ENCODE assay signal across 8 cellular contexts in the genomic region with DNA sequence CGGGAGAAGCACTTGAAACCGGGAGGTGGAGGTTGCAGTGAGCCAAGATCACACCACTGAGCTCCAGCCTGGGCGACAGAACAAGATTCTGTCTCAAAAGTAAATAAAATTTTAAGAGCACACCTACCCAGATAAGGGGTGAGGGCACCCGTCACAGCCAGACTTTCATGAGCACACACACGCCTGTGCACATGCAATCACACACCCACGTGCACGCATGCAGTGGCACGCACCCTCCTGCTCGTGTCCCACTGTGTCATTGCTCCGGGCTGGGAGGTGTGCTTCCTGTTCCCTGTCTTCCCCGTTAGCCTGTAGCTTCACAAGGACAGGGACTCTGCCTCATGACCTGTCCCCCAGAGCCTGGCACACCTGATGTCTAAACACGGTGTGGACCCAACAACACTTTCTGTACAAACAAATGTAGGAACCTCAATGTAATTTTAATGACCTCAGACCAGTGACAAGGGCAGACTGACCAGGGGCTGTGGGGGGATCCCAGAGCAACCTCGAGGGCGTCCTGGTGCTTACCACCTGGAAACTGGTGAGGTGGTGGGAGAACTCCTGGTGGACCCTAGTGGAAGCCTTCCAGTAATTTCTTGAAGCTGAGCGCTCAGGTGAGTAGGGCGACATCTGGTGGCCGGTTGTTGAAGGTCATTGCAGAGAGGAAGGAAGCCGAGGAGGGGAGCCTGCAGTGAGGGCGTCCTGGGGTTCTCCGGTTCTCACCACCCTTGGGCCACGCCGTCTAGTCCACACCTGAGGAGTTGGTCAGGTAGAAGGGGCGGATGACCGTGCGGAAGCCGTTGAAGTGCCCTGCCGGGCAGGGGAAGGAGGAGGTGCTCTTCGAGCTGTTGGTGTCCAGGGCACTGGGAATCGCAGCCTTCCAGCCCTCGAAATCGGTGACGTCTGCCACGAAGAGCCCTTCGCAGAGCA. TPM values are rescaled to one million over a fixed set of nuclear protein-coding genes. Genes with fewer than 3 reads are reported as not detected.
DNase-seq lines count a peak whose midpoint lies in the region; ATAC-seq and TF ChIP-seq lines count a peak whose summit lies in the region.

No MANE protein-coding gene starts in this region.

- no peaks in the 10 kb centered on the region for H3K27me3 Mint-ChIP-seq in CD8-positive, alpha-beta T cell (ENCODE audit: low read depth)

- H2BK15ac ChIP-seq in IMR-90 (ENCODE audit: low read depth, low read length) = peak overlapping the region; percentile 51; the same call in 1 of the 3 replicates

- H3K27ac ChIP-seq in CD8-positive, alpha-beta T cell (ENCODE audit: low read depth, low read length) = no peak overlapping the region
- no peak overlapping the region; the same call in 1 of the 2 replicates for H3K27ac ChIP-seq in IMR-90 (ENCODE audit: insufficient read depth, low read length)
- H3K27ac ChIP-seq in PC-3 (ENCODE audit: low read length) = no peak overlapping the region

- H3K23ac ChIP-seq in IMR-90 (ENCODE audit: low read depth, low read length) = peak overlapping the region; percentile 66; the same call in 1 of the 2 replicates

- peaks cover 17% of the 10 kb centered on the region for H3K36me3 Mint-ChIP-seq in CD8-positive, alpha-beta T cell

- dilution Hi-C loops in IMR-90 (cut with HindIII; ENCODE audit: low sequenced_read_pairs, unreplicated experiment) = no loop called here

- 68% methylated on average over 16 of the region's 34 CpGs; no CpG with 5 or more reads in 1 of the 2 experiments for WGBS in IMR-90 (ENCODE audit: extremely low coverage in 2 of 2, insufficient read length in 1 of 2), 2 experiments

- no peaks in the 10 kb centered on the region for H3K79me2 ChIP-seq in PC-3 (ENCODE audit: low read length)

- CTCF ChIA-PET in CD8-positive, alpha-beta T cell (lab: Charles Lee) = interaction anchor here (0.5 to 13.3 kb wide), 32 partner anchors 8 to 944 kb away, joined by 3 to 149 read pairs (median 4); partner anchors contain the start of gene LGALS3BP
- CTCF ChIA-PET in IMR-90 (lab: Yijun Ruan, JAX) = interaction anchor here (0.6 to 1.5 kb wide), 12 partner anchors 11 to 263 kb away, joined by 3 to 12 read pairs (median 3); no protein-coding TSS in a partner anchor
- CTCF ChIA-PET in PC-3 (lab: Charles Lee) = interaction anchor here (0.6 to 2.0 kb wide), 7 partner anchors 77 to 118 kb away, joined by 3 to 23 read pairs (median 4); no protein-coding TSS in a partner anchor

- H3K4ac ChIP-seq in IMR-90 (ENCODE audit: low read depth, low read length) = peak overlapping the region; percentile 87

- H3K14ac ChIP-seq in IMR-90 (replicated peaks; ENCODE audit: low read depth, low read length) = peak overlapping the region; percentile 65; the same call in 1 of the 2 replicates

- peak overlapping the region; percentile 5; the same call in 1 of the 2 replicates for H4K5ac ChIP-seq in IMR-90 (ENCODE audit: low read depth, low read length)

- no peaks in the 10 kb centered on the region for H3K9me3 ChIP-seq in CD8-positive, alpha-beta T cell (ENCODE audit: low read length)
- H3K9me3 ChIP-seq in IMR-90 (ENCODE audit: control insufficient read depth, insufficient read depth, low read length) (no peaks in the 10 kb centered on the region), PC-3 (ENCODE audit: low read length) (no peaks in the 10 kb centered on the region)

- H3K27me3 ChIP-seq in CD8-positive, alpha-beta T cell (ENCODE audit: insufficient read depth, low read length) = no peaks in the 10 kb centered on the region
- no peaks in the 10 kb centered on the region for H3K27me3 ChIP-seq in IMR-90 (ENCODE audit: control insufficient read depth, insufficient read depth, low read length)
- no peaks in the 10 kb centered on the region for H3K27me3 ChIP-seq in PC-3 (ENCODE audit: low read length)

- H2BK120ac ChIP-seq in IMR-90 (ENCODE audit: low read depth, low read length) = peak overlapping the region; percentile 85

- H2BK5ac ChIP-seq in IMR-90 (ENCODE audit: low read depth, low read length, poor library complexity, severe bottlenecking) = no peak overlapping the region

- POLR2A ChIA-PET in CD8-positive, alpha-beta T cell (lab: Charles Lee) = interaction anchor here (0.6 to 1.7 kb wide), 2 partner anchors 105 to 1388 kb away, joined by 3 to 4 read pairs; no protein-coding TSS in a partner anchor
- POLR2A ChIA-PET in IMR-90 (lab: Charles Lee; ENCODE audit: unreplicated experiment) (no interaction called here), PC-3 (lab: Charles Lee; ENCODE audit: unreplicated experiment) (interaction anchor here (0.5 kb wide), 1 partner anchor 133 kb away, joined by 4 read pairs; no protein-coding TSS in a partner anchor)

- H3K4me2 ChIP-seq in IMR-90 (ENCODE audit: low read depth, low read length) = no peak overlapping the region; the same call in 1 of the 2 replicates
- H3K4me2 ChIP-seq in PC-3 (ENCODE audit: low read length) = peak overlapping the region; percentile 20

- in situ Hi-C loops in IMR-90 (cut with MboI; ENCODE audit: low sequenced_read_pairs) = loop anchor here (25.0 kb wide), 1 partner anchor 484 kb away; no protein-coding TSS in a partner anchor

- peak overlapping the region; percentile 78 for H4K91ac ChIP-seq in IMR-90 (ENCODE audit: insufficient read depth, low read depth, low read length)

- peak overlapping the region in 1 of 2 experiments; percentile 81; a peak in 2 of 4 replicates for H4K8ac ChIP-seq in IMR-90 (ENCODE audit: low read depth in 2 of 2, low read length in 2 of 2)

- H3K4me1 ChIP-seq in CD8-positive, alpha-beta T cell (ENCODE audit: insufficient read depth, low read length) = peaks cover 4% of the 10 kb centered on the region
- H3K4me1 ChIP-seq in IMR-90 (ENCODE audit: control insufficient read depth, insufficient read depth, low read length) = peaks cover 19% of the 10 kb centered on the region
- H3K4me1 ChIP-seq in PC-3 (ENCODE audit: insufficient read depth, low read length) = peaks cover 8% of the 10 kb centered on the region

- ATAC-seq in CD8-positive, alpha-beta T cell = peak; percentile 83
- peak; percentile 37 for ATAC-seq in IMR-90 (ENCODE audit: low read depth)
- peak; percentile 61 for ATAC-seq in PC-3
- ATAC-seq in GM19395 (IDR thresholded peaks at IDR 0.05; ENCODE audit: unreplicated experiment) = no peak

- H3K18ac ChIP-seq in IMR-90 (ENCODE audit: low read depth, low read length) = peak overlapping the region; percentile 20; the same call in 1 of the 2 replicates

- no peak overlapping the region for H3K4me3 ChIP-seq in CD8-positive, alpha-beta T cell (ENCODE audit: low read depth, low read length)
- H3K4me3 ChIP-seq in IMR-90 (ENCODE audit: insufficient read depth, low read depth, low read length) (no peak overlapping the region), PC-3 (ENCODE audit: low read length) (no peak overlapping the region), epithelial cell of esophagus (ENCODE audit: low read length) (no peak overlapping the region)

- H3K9me2 ChIP-seq in PC-3 (replicated peaks; ENCODE audit: low read length) = no peaks in the 10 kb centered on the region

- H3K4me3 Mint-ChIP-seq in CD8-positive, alpha-beta T cell = no peak overlapping the region

- no peak for TF ChIP-seq POLR2A in IMR-90 (IDR thresholded peaks at IDR 0.05; ENCODE audit: low read depth, low read length)

- peak overlapping the region; percentile 92 for H2AK5ac ChIP-seq in IMR-90 (ENCODE audit: low read depth, low read length)

- no peak overlapping the region for H3K27ac Mint-ChIP-seq in CD8-positive, alpha-beta T cell

- no peaks in the 10 kb centered on the region for H3F3A ChIP-seq in PC-3 (ENCODE audit: low read length, unreplicated experiment)

- H4K20me1 ChIP-seq in IMR-90 (ENCODE audit: insufficient read depth, low read length) (peaks cover 5% of the 10 kb centered on the region; the same call in 1 of the 2 replicates), PC-3 (ENCODE audit: low read length) (no peaks in the 10 kb centered on the region)

- H3K56ac ChIP-seq in IMR-90 (ENCODE audit: extremely low read depth, insufficient read depth, low read length) = no peak overlapping the region

- no peak overlapping the region for H3K9ac ChIP-seq in IMR-90 (ENCODE audit: low read depth, low read length)
- no peak overlapping the region for H3K9ac ChIP-seq in PC-3 (ENCODE audit: low read length)

- peaks cover 6% of the 10 kb centered on the region for H3K4me1 Mint-ChIP-seq in CD8-positive, alpha-beta T cell (ENCODE audit: low read depth)

- H3K9me3 Mint-ChIP-seq in CD8-positive, alpha-beta T cell = no peaks in the 10 kb centered on the region

- peak overlapping the region; percentile 76 for H2AK9ac ChIP-seq in IMR-90 (replicated peaks; ENCODE audit: low read depth, low read length, poor library complexity)

- intact Hi-C loops in CD8-positive, alpha-beta T cell (cut with DNase I, micrococcal nuclease) = loop anchor here (1.0 to 2.0 kb wide), 4 partner anchors 46 to 526 kb away; partner anchors contain the start of gene TIMP2 (in 1 of the 2)
- intact Hi-C loops in IMR-90 (cut with micrococcal nuclease) = loop anchor here (1.0 to 2.0 kb wide), 3 partner anchors 36 to 106 kb away; partner anchors contain the start of gene TIMP2
- intact Hi-C loops in PC-3 (cut with micrococcal nuclease) = loop anchor here (1.0 to 5.0 kb wide), 2 partner anchors 39 to 106 kb away; no protein-coding TSS in a partner anchor

- peaks cover 3 to 32% of the 10 kb centered on the region in 2 experiments; a peak in 3 of 4 replicates for H3K79me1 ChIP-seq in IMR-90 (ENCODE audit: low read depth in 1 of 2, low read length in 2 of 2)

- TF ChIP-seq CTCF in CD8-positive, alpha-beta T cell (IDR thresholded peaks at IDR 0.05) = peak; percentile 91
- TF ChIP-seq CTCF in IMR-90 (conservative IDR thresholded peaks at IDR 0.05; ENCODE audit: low read depth, low read length) (peak; percentile 90), PC-3 (conservative IDR thresholded peaks at IDR 0.05; ENCODE audit: low read depth, low read length) (peak; percentile 97), epithelial cell of esophagus (IDR thresholded peaks at IDR 0.05; ENCODE audit: insufficient read depth, low read depth, low read length, missing control alignments) (peak; percentile 90)

- peak overlapping the region; percentile 78 for H2BK20ac ChIP-seq in IMR-90 (ENCODE audit: low read depth, low read length)

- peak; percentile 94 for TF ChIP-seq RAD21 in IMR-90 (IDR thresholded peaks at IDR 0.05; ENCODE audit: low read length)

- DNase-seq in CD8-positive, alpha-beta T cell = peak; percentile 61 to 87 (median 76)
- DNase-seq in IMR-90 (peak; percentile 72), PC-3 (peak; percentile 91), activated T-cell treated with anti-CD3 and anti-CD28 coated beads for 24 hours (ENCODE audit: low read depth) (peak; percentile 66), epithelial cell of esophagus (ENCODE audit: low read depth) (peak; percentile 71), myocyte (ENCODE audit: low read depth) (peak; percentile 79)
- DNase-seq in stimulated activated CD8-positive, alpha-beta memory T cell treated with anti-CD3 and anti-CD28 coated beads, Interleukin-7, amount 100 ng/mL, for 4 hours (ENCODE audit: low read depth in 2 of 2) = peak; percentile 56 to 60

- H2AFZ ChIP-seq in IMR-90 (replicated peaks; ENCODE audit: low read length, poor library complexity) = peak overlapping the region; percentile 79
- peak overlapping the region; percentile 62 for H2AFZ ChIP-seq in PC-3 (ENCODE audit: low read length)

- no peaks in the 10 kb centered on the region for H3K36me3 ChIP-seq in CD8-positive, alpha-beta T cell (ENCODE audit: insufficient read depth, low read length)
- H3K36me3 ChIP-seq in IMR-90 (ENCODE audit: control insufficient read depth, insufficient read depth, low read length) = peaks cover 22% of the 10 kb centered on the region; the same call in 1 of the 2 replicates
- no peaks in the 10 kb centered on the region for H3K36me3 ChIP-seq in PC-3 (ENCODE audit: low read depth, low read length)

- BruUV-seq in IMR-90 (replicated peaks; lab: Mats Ljungman, UMichigan) (TSS peak; percentile 93), PC-3 (replicated peaks; lab: Mats Ljungman, UMichigan) (TSS peak; percentile 44)

- H3K9me1 ChIP-seq in IMR-90 (ENCODE audit: insufficient read depth, low read length) = peaks cover 4% of the 10 kb centered on the region; the same call in 1 of the 2 replicates

RNA-seq across cellular contexts. Expression of gene LGALS3BP, which starts 8.6 kb away (rescaled TPM):
- total RNA-seq in CD8-positive, alpha-beta T cell = 10 to 100 TPM; 30.9 to 32.0 TPM
- total RNA-seq in IMR-90 (2012; rRNA removed) = 33.7 and 34.7 TPM in 2 replicates
- 249 and 273 TPM in 2 replicates for polyA plus RNA-seq in IMR-90 (2012; rRNA removed)
- 146 and 259 TPM in 2 replicates for polyA plus RNA-seq in IMR-90 (2012; cell fraction: cytosol; rRNA removed)
- 165 and 308 TPM in 2 replicates for polyA plus RNA-seq in IMR-90 (2012; cell fraction: nucleus; rRNA removed; ENCODE audit: low replicate concordance)
- 72.4 and 121 TPM in 2 replicates for total RNA-seq in PC-3 (2014; rRNA removed)
- 437 and 456 TPM in 2 replicates for total RNA-seq in myocyte
- 442 TPM for polyA plus RNA-seq in myocyte (2012)

RNA-seq across cellular contexts. Expression of gene CANT1, which starts 38.5 kb away (rescaled TPM):
- 10 to 100 TPM; 41.6 to 48.9 TPM for total RNA-seq in CD8-positive, alpha-beta T cell
- total RNA-seq in IMR-90 (2012; rRNA removed) (50.0 and 51.8 TPM in 2 replicates), PC-3 (2014; rRNA removed) (191 and 220 TPM in 2 replicates), myocyte (42.7 and 51.3 TPM in 2 replicates)
- polyA plus RNA-seq in IMR-90 (2012; rRNA removed) = 73.4 and 90.7 TPM in 2 replicates
- 61.1 and 63.0 TPM in 2 replicates for polyA plus RNA-seq in IMR-90 (2012; cell fraction: cytosol; rRNA removed)
- polyA plus RNA-seq in IMR-90 (2012; cell fraction: nucleus; rRNA removed; ENCODE audit: low replicate concordance) = 33.7 and 43.7 TPM in 2 replicates
- polyA plus RNA-seq in myocyte (2012) = 35.1 TPM

RNA-seq across cellular contexts. Expression of gene TIMP2, which starts 45.9 kb away (rescaled TPM):
- 1 to 10 TPM; 8.9 to 9.4 TPM for total RNA-seq in CD8-positive, alpha-beta T cell
- total RNA-seq in IMR-90 (2012; rRNA removed) = 43.9 and 48.6 TPM in 2 replicates
- polyA plus RNA-seq in IMR-90 (2012; rRNA removed) = 352 and 416 TPM in 2 replicates
- 411 and 495 TPM in 2 replicates for polyA plus RNA-seq in IMR-90 (2012; cell fraction: cytosol; rRNA removed)
- polyA plus RNA-seq in IMR-90 (2012; cell fraction: nucleus; rRNA removed; ENCODE audit: low replicate concordance) = 193 and 240 TPM in 2 replicates
- 60.1 and 62.5 TPM in 2 replicates for total RNA-seq in PC-3 (2014; rRNA removed)
- 197 and 208 TPM in 2 replicates for total RNA-seq in myocyte
- polyA plus RNA-seq in myocyte (2012) = 598 TPM

RNA-seq across cellular contexts. Expression of gene C1QTNF1, which starts 52.9 kb away (rescaled TPM):
- total RNA-seq in CD8-positive, alpha-beta T cell = under 1 TPM in 1 of 2 experiments, not detected in 1; 0.78 TPM
- total RNA-seq in IMR-90 (2012; rRNA removed) (1.7 and 3.4 TPM in 2 replicates), PC-3 (2014; rRNA removed) (18.6 and 21.0 TPM in 2 replicates), myocyte (1.5 and 1.9 TPM in 2 replicates)
- 8.4 and 9.0 TPM in 2 replicates for polyA plus RNA-seq in IMR-90 (2012; rRNA removed)
- 5.2 and 16.8 TPM in 2 replicates for polyA plus RNA-seq in IMR-90 (2012; cell fraction: cytosol; rRNA removed)
- 7.4 and 9.5 TPM in 2 replicates for polyA plus RNA-seq in IMR-90 (2012; cell fraction: nucleus; rRNA removed; ENCODE audit: low replicate concordance)
- polyA plus RNA-seq in myocyte (2012) = 1.0 TPM
